22 cellular contexts compared by ENCODE assay signal in the genomic region with DNA sequence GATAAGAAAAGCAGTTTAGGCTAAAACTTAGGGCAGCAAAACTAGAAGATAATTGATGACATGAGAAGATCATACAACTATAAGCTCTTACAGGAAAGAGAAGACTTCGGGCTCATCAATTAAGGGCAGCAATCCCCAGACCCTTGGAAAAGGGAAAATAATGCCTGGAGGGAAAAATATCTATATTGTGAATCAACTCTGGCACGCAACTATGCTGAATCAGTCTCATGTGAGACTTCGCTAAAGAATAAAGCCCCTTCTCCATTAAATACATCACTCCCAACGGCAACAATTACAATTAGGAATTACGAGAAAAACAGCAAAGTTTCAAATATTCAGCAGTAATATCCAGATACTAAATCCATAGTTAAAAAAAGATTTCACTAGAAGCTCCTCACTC.
"Had no signal": no experiment of that assay in that cellular context is flagged by ENCODE, and none has a peak within 500 bp of the region (broad histone marks: within the 10 kb centered on the region; RNA-seq: fewer than 3 reads in every experiment).

No MANE protein-coding gene starts in this region.

- H3K4me3 Mint-ChIP-seq: immature natural killer cell; memory B cell; naive B cell; natural killer cell treated with Interleukin-12 subunit alpha and Interleukin-12 subunit beta and Interleukin-15 and Interleukin-18, amount 100 ng/mL, for 72 hours; stimulated activated naive CD8-positive, alpha-beta T cell treated with anti-CD3 and anti-CD28 coated beads, Interleukin-15, amount 100 ng/mL, for 72 hours had no signal

- H3K27me3 ChIP-seq: dorsolateral prefrontal cortex, right atrium auricular region, suprapubic skin had no signal

- H3K4me1 ChIP-seq: prostate gland, right atrium auricular region, suprapubic skin had no signal

- H3K27ac Mint-ChIP-seq: immature natural killer cell; memory B cell; naive B cell; natural killer cell treated with Interleukin-12 subunit alpha and Interleukin-12 subunit beta and Interleukin-15 and Interleukin-18, amount 100 ng/mL, for 72 hours; stimulated activated naive CD8-positive, alpha-beta T cell treated with anti-CD3 and anti-CD28 coated beads, Interleukin-15, amount 100 ng/mL, for 72 hours had no signal

- H3K4me1 Mint-ChIP-seq: immature natural killer cell; memory B cell; naive B cell; stimulated activated naive CD8-positive, alpha-beta T cell treated with anti-CD3 and anti-CD28 coated beads, Interleukin-15, amount 100 ng/mL, for 72 hours had no signal

- H3K27me3 Mint-ChIP-seq: memory B cell; naive B cell; natural killer cell treated with Interleukin-12 subunit alpha and Interleukin-12 subunit beta and Interleukin-15 and Interleukin-18, amount 100 ng/mL, for 72 hours; stimulated activated naive CD8-positive, alpha-beta T cell treated with anti-CD3 and anti-CD28 coated beads, Interleukin-15, amount 100 ng/mL, for 72 hours had no signal

- ATAC-seq: mucosa of descending colon; natural killer cell treated with Interleukin-12 subunit alpha and Interleukin-12 subunit beta and Interleukin-15 and Interleukin-18, amount 100 ng/mL, for 72 hours; sciatic nerve; stimulated activated naive CD8-positive, alpha-beta T cell treated with anti-CD3 and anti-CD28 coated beads, Interleukin-15, amount 100 ng/mL, for 72 hours had no signal

- H3K4me3 ChIP-seq: dorsolateral prefrontal cortex, lung, mucosa of descending colon, prostate gland, right atrium auricular region, smooth muscle cell, suprapubic skin had no signal

- H3K27ac ChIP-seq: dorsolateral prefrontal cortex, prostate gland, right atrium auricular region, suprapubic skin had no signal

- H3K36me3 Mint-ChIP-seq: immature natural killer cell; memory B cell; naive B cell; natural killer cell treated with Interleukin-12 subunit alpha and Interleukin-12 subunit beta and Interleukin-15 and Interleukin-18, amount 100 ng/mL, for 72 hours had no signal

- DNase-seq: dorsolateral prefrontal cortex; effector CD4-positive, alpha-beta T cell; hypothalamus; immature natural killer cell; islet precursor cell; mucosa of descending colon; naive B cell; nucleus accumbens; stimulated activated CD4-positive, alpha-beta T cell treated with anti-CD3 and anti-CD28 coated beads, Interleukin-12 subunit alpha, Interleukin-12 subunit beta, amount 100 ng/mL, for 4 hours; stimulated activated CD4-positive, alpha-beta T cell treated with anti-CD3 and anti-CD28 coated beads, Interleukin-1b, Interleukin-23, amount 100 ng/mL, for 48 hours; stimulated activated CD4-positive, alpha-beta T cell treated with anti-CD3 and anti-CD28 coated beads, Interleukin-4, amount 100 ng/mL, for 1 hour; stimulated activated CD8-positive, alpha-beta memory T cell treated with anti-CD3 and anti-CD28 coated beads, Interleukin-4, amount 100 ng/mL, for 48 hours; stimulated activated naive CD4-positive, alpha-beta T cell; stimulated activated naive CD8-positive, alpha-beta T cell treated with anti-CD3 and anti-CD28 coated beads, Interleukin-15, amount 100 ng/mL, for 72 hours had no signal
